ENCODE assay signal across 10 cellular contexts in genomic region chr9:841371-842209, GRCh38. TPM values are rescaled to one million over a fixed set of nuclear protein-coding genes. Genes with fewer than 3 reads are reported as not detected.
DNase-seq lines count a peak whose midpoint lies in the region; ATAC-seq and TF ChIP-seq lines count a peak whose summit lies in the region.
"Had no signal": no experiment of that assay in that cellular context is flagged by ENCODE, and none has a peak within 500 bp of the region (broad histone marks: within the 10 kb centered on the region; RNA-seq: fewer than 3 reads in every experiment).

TSS of gene DMRT1 (plus strand) at chr9:841697. CDS start at chr9:841839, 142 bp downstream.

- H3K27ac ChIP-seq in iPS DF 6.9 (ENCODE audit: low read length), result no peak within 1 kb of the TSS
- H3K27ac ChIP-seq in suprapubic skin, result no peak within 1 kb of the TSS

- H3K9me3 ChIP-seq in iPS DF 6.9 (ENCODE audit: control insufficient read depth, insufficient read depth, low read length) (no peaks in the 10 kb centered on the region), suprapubic skin (no peaks in the 10 kb centered on the region)

- TF ChIP-seq CTCF in suprapubic skin (IDR thresholded peaks at IDR 0.05), result no peak

- H3K4me1 ChIP-seq in iPS DF 6.9 (ENCODE audit: control insufficient read depth, insufficient read depth, low read length) (peaks cover 4% of the 10 kb centered on the region; the same call in 1 of the 2 replicates), suprapubic skin (peaks cover 20% of the 10 kb centered on the region)

- no CpG with 5 or more reads among the region's 84 CpGs for WGBS in iPS DF 6.9 (ENCODE audit: insufficient coverage, insufficient read length)
- 2% methylated on average over 27 of the region's 84 CpGs for WGBS in suprapubic skin

- ATAC-seq in GM21717 (IDR thresholded peaks at IDR 0.05; ENCODE audit: unreplicated experiment), result no peak
- ATAC-seq: stimulated activated effector memory CD8-positive, alpha-beta T cell treated with anti-CD3 and anti-CD28 coated beads, Interleukin-12 subunit alpha, Interleukin-12 subunit beta, amount 100 ng/mL, for 72 hours had no signal

- no peak for TF ChIP-seq EP300 in suprapubic skin (IDR thresholded peaks at IDR 0.05)

- H3K4me3 ChIP-seq in iPS DF 6.9 (ENCODE audit: low read length), result peak within 1 kb of the TSS; percentile 6; the same call in 1 of the 2 replicates
- peak within 1 kb of the TSS; percentile 21 for H3K4me3 ChIP-seq in suprapubic skin

- H3K27me3 ChIP-seq in iPS DF 6.9 (ENCODE audit: control insufficient read depth, insufficient read depth, low read length) (peaks cover 71% of the 10 kb centered on the region), suprapubic skin (peaks cover 75% of the 10 kb centered on the region)

- H3K36me3 ChIP-seq in iPS DF 6.9 (ENCODE audit: control insufficient read depth, insufficient read depth, low read length), result no peaks in the 10 kb centered on the region
- H3K36me3 ChIP-seq in suprapubic skin, result no peaks in the 10 kb centered on the region

- DNase-seq in NCI-H82 (lab: John Stamatoyannopoulos, UW) (peak; percentile 22), NCI-H82 treated with DMSO at 0.1 percent for 48 hours (lab: John Stamatoyannopoulos, UW; ENCODE audit: unreplicated experiment) (no peak), NCI-H345 (lab: John Stamatoyannopoulos, UW) (peak; percentile 6), iPS DF 6.9 (ENCODE audit: low read depth, low spot score) (no peak), suprapubic skin (ENCODE audit: low spot score in 2 of 2) (no peak), Ammon's horn (ENCODE audit: low spot score) (no peak), NCI-H226 (no peak)
- DNase-seq: activated CD8-positive, alpha-beta memory T cell treated with anti-CD3 and anti-CD28 coated beads, Interleukin-2, amount 50 U/mL, for 4 hours had no signal

- no peak for TF ChIP-seq POLR2A in suprapubic skin (IDR thresholded peaks at IDR 0.05)

RNA-seq across cellular contexts. Expression of gene DMRT1, which starts in this region (rescaled TPM):
- not detected for total RNA-seq in suprapubic skin

Comparison
In these comparisons a context has a peak if more than half of its experiments do, and no peak if none do; other contexts are left out.
1. DNase-seq: peak in NCI-H82 (single experiment) and NCI-H345 (single experiment); none in NCI-H82 treated with DMSO at 0.1 percent for 48 hours (single experiment), iPS DF 6.9 (single experiment), suprapubic skin (0 of 2), Ammon's horn (single experiment) and NCI-H226 (single experiment).